In genomic region chr9:20597862-20598261, GRCh38 we compare ENCODE assay signal across 15 cellular contexts. TPM values are rescaled to one million over a fixed set of nuclear protein-coding genes. Genes with fewer than 3 reads are reported as not detected.
A peak's percentile ranks its signal among the peaks of the same experiment; 100 is the strongest.
DNase-seq lines count a peak whose midpoint lies in the region; FAIRE-seq and TF ChIP-seq lines count a peak whose summit lies in the region.
"Had no signal": no experiment of that assay in that cellular context is flagged by ENCODE, and none has a peak within 500 bp of the region (broad histone marks: within the 10 kb centered on the region; RNA-seq: fewer than 3 reads in every experiment).

No MANE protein-coding gene starts in this region.

- no peaks in the 10 kb centered on the region for H3K27me3 ChIP-seq in BLaER1
- no peaks in the 10 kb centered on the region for H3K27me3 ChIP-seq in SK-N-SH (ENCODE audit: insufficient read depth)

- no peak overlapping the region for H2AFZ ChIP-seq in SK-N-SH (ENCODE audit: low read depth)

- TF ChIP-seq EP300 in SK-N-SH (IDR thresholded peaks at IDR 0.05; ENCODE audit: borderline replicate concordance in 1 of 2, low read depth in 1 of 2, low read length in 1 of 2), result no peak

- H3K9ac ChIP-seq in BLaER1 (no peak overlapping the region), SK-N-SH (no peak overlapping the region)

- no peak for DNase-seq in GM19239 (ENCODE audit: insufficient read length, low spot score)
- no peak for DNase-seq in SK-N-SH
- peak; percentile 60 for DNase-seq in fibroblast of peridontal ligament (ENCODE audit: extremely low read depth)
- no peak for DNase-seq in stimulated activated CD4-positive, alpha-beta T cell treated with anti-CD3 and anti-CD28 coated beads, Interleukin-12 subunit alpha, Interleukin-12 subunit beta, amount 100 ng/mL, for 4 hours
- DNase-seq in 8988T, result no peak
- no peak for DNase-seq in T1000 (lab: John Stamatoyannopoulos, UW)
- DNase-seq: AML-193; CD8-positive, alpha-beta memory T cell; NCI-H1436 treated with DMSO at 0.1 percent for 48 hours; NCI-H2081 treated with DMSO at 0.1 percent for 48 hours; NCI-H524; SHP77 had no signal

- no peaks in the 10 kb centered on the region for H3K9me2 ChIP-seq in SK-N-SH

- no peaks in the 10 kb centered on the region for H3F3A ChIP-seq in SK-N-SH (replicated peaks; ENCODE audit: insufficient read depth)

- CTCF ChIA-PET in SK-N-SH (lab: Yijun Ruan, JAX), result interaction anchor here (1.1 kb wide), 1 partner anchor 150 kb away, joined by 3 read pairs; no protein-coding TSS in a partner anchor

- POLR2A ChIA-PET in SK-N-SH (lab: Yijun Ruan, JAX), result no interaction called here

- H3K4me3 ChIP-seq in BLaER1, result no peak overlapping the region
- no peak overlapping the region for H3K4me3 ChIP-seq in SK-N-SH (ENCODE audit: low read depth in 2 of 2, low read length in 1 of 2)
- H3K4me3 ChIP-seq: HAP-1 had no signal

- H3K36me3 ChIP-seq in BLaER1 (no peaks in the 10 kb centered on the region), SK-N-SH (replicated peaks in 1 of 2; ENCODE audit: control insufficient read depth in 1 of 2, insufficient read depth in 2 of 2, low read length in 1 of 2) (no peaks in the 10 kb centered on the region)
- H3K36me3 ChIP-seq: HAP-1 had no signal

- H3K4me1 ChIP-seq in BLaER1 (peaks cover 8% of the 10 kb centered on the region), SK-N-SH (ENCODE audit: control insufficient read depth in 1 of 2, insufficient read depth in 2 of 2, low read depth in 1 of 2, low read length in 1 of 2) (peaks cover 0 to 9% of the 10 kb centered on the region in 2 experiments; a peak in 2 of 4 replicates)

- TF ChIP-seq RAD21 in SK-N-SH (IDR thresholded peaks at IDR 0.05; ENCODE audit: low read length), result no peak

- no peaks in the 10 kb centered on the region for H3K79me2 ChIP-seq in SK-N-SH (ENCODE audit: insufficient read depth)

- 0 out of 2 replicates have a peak overlapping the region, but pooled peaks have one; percentile 15 for H3K4me2 ChIP-seq in BLaER1
- H3K4me2 ChIP-seq in SK-N-SH, result no peak overlapping the region

- H4K20me1 ChIP-seq in BLaER1 (no peaks in the 10 kb centered on the region), SK-N-SH (ENCODE audit: insufficient read depth) (no peaks in the 10 kb centered on the region)

- FAIRE-seq in GM19239 (lab: Jason Lieb, UNC), result peak; percentile 66
- FAIRE-seq: RCC 7860 had no signal

- H3K9me3 ChIP-seq in BLaER1, result no peaks in the 10 kb centered on the region
- H3K9me3 ChIP-seq in SK-N-SH, result no peaks in the 10 kb centered on the region
- H3K9me3 ChIP-seq: HAP-1 had no signal

- no peak for TF ChIP-seq CTCF in SK-N-SH (IDR thresholded peaks at IDR 0.05)

- H3K27ac ChIP-seq in BLaER1 (no peak overlapping the region), SK-N-SH (ENCODE audit: low read depth in 2 of 2, low read length in 1 of 2) (no peak overlapping the region)

TF ChIP-seq in SK-N-SH, 30 proteins besides CTCF, POLR2A, EP300 and RAD21:
- TF ChIP-seq GATA2 (CRISPR knock-in tag; IDR thresholded peaks at IDR 0.05) (no peak), TCF12 (IDR thresholded peaks at IDR 0.05) (peak; percentile 51), PBX3 (IDR thresholded peaks at IDR 0.05) (0 out of 2 replicates have a peak, but pooled peaks have one; percentile 7)
TF ChIP-seq in SK-N-SH: peak in this region for 2.

RNA-seq across cellular contexts. Expression of gene MLLT3, which starts 24.4 kb away (rescaled TPM):
- 3.9 and 6.2 TPM in 2 replicates for polyA plus RNA-seq in SK-N-SH (2012; rRNA removed)
- polyA plus RNA-seq in SK-N-SH (2012; cell fraction: cytosol; rRNA removed), result 6.6 and 7.2 TPM in 2 replicates
- 1.5 and 2.8 TPM in 2 replicates for polyA plus RNA-seq in SK-N-SH (2012; cell fraction: nucleus; rRNA removed)
